ENCODE assay signal across 9 cellular contexts in genomic region chr2:147689510-147689909, GRCh38.
DNase-seq lines count a peak whose midpoint lies in the region; ATAC-seq and TF ChIP-seq lines count a peak whose summit lies in the region.
"Had no signal": no experiment of that assay in that cellular context is flagged by ENCODE, and none has a peak within 500 bp of the region (broad histone marks: within the 10 kb centered on the region; RNA-seq: fewer than 3 reads in every experiment).

No MANE protein-coding gene starts in this region.

- no peaks in the 10 kb centered on the region for H3K79me2 ChIP-seq in Karpas-422 (ENCODE audit: low read length)

- H3K27ac ChIP-seq in Karpas-422 (ENCODE audit: low read length): no peak overlapping the region

- no peaks in the 10 kb centered on the region for H3K9me3 ChIP-seq in Karpas-422 (ENCODE audit: low read length)

- intact Hi-C loops in lower leg skin (cut with DNase I; ENCODE audit: low total_unique reads): no loop called here

- no peak overlapping the region for H3K9ac ChIP-seq in Karpas-422 (ENCODE audit: low read length)

- peaks cover 4% of the 10 kb centered on the region for H3K4me1 Mint-ChIP-seq in memory B cell

- 0 out of 2 replicates have a peak, but pooled peaks cover 4% of the 10 kb centered on the region for H3K9me2 ChIP-seq in Karpas-422 (replicated peaks; ENCODE audit: insufficient read depth, low read length)

- peaks cover 3% of the 10 kb centered on the region for H3K27me3 Mint-ChIP-seq in memory B cell

- H4K20me1 ChIP-seq in Karpas-422 (ENCODE audit: insufficient read depth, low read depth, low read length): no peaks in the 10 kb centered on the region

- H3K4me3 ChIP-seq in Karpas-422 (ENCODE audit: low read length) (no peak overlapping the region), lower leg skin (ENCODE audit: low read depth, poor library complexity, severe bottlenecking) (no peak overlapping the region)

- no peaks in the 10 kb centered on the region for H3K9me3 Mint-ChIP-seq in memory B cell

- H3K4me3 Mint-ChIP-seq in memory B cell: no peak overlapping the region

- H3K4me2 ChIP-seq in Karpas-422 (ENCODE audit: low read depth, low read length, poor library complexity, severe bottlenecking): no peak overlapping the region

- no peak for TF ChIP-seq POLR2A in lower leg skin (IDR thresholded peaks at IDR 0.05)

- no peak for TF ChIP-seq CTCF in lower leg skin (IDR thresholded peaks at IDR 0.05)

- DNase-seq in Karpas-422 (peak; percentile 80), memory B cell (ENCODE audit: low spot score in 2 of 2) (no peak), lower leg skin (ENCODE audit: low spot score in 2 of 2) (no peak), NCI-H524 treated with DMSO at 0.1 percent for 48 hours (lab: John Stamatoyannopoulos, UW) (no peak), cortex of kidney (lab: John Stamatoyannopoulos, UW) (no peak)
- no peak for DNase-seq in stimulated activated CD4-positive, alpha-beta T cell treated with anti-CD3 and anti-CD28 coated beads, Interleukin-1b, Interleukin-23, amount 100 ng/mL, for 48 hours
- DNase-seq: GF-D8 had no signal

- H3K4me1 ChIP-seq in Karpas-422 (ENCODE audit: low read length): peaks cover 13% of the 10 kb centered on the region

- H3K27me3 ChIP-seq in Karpas-422 (ENCODE audit: low read length): no peaks in the 10 kb centered on the region

- H3K36me3 ChIP-seq in Karpas-422 (ENCODE audit: insufficient read depth, low read length): no peaks in the 10 kb centered on the region

- H3K27ac Mint-ChIP-seq in memory B cell: no peak overlapping the region

- ATAC-seq in GM18907 (IDR thresholded peaks at IDR 0.05; ENCODE audit: unreplicated experiment) (peak; percentile 100), HG02642 (IDR thresholded peaks at IDR 0.05; ENCODE audit: poor library complexity, unreplicated experiment) (peak; percentile 99), memory B cell (ENCODE audit: low read depth) (peak; percentile 73)

- WGBS in lower leg skin, 2 donors: 72 to 78% methylated on average over 1 of the region's 1 CpG

- H2AFZ ChIP-seq in Karpas-422 (ENCODE audit: low read length): no peak overlapping the region

- H3K36me3 Mint-ChIP-seq in memory B cell: no peaks in the 10 kb centered on the region
